Comparison of ENCODE assay signal across 8 cellular contexts in genomic region chr3:48151058-48151806, GRCh38. TPM values are rescaled to one million over a fixed set of nuclear protein-coding genes. Genes with fewer than 3 reads are reported as not detected.
DNase-seq lines count a peak whose midpoint lies in the region; ATAC-seq and TF ChIP-seq lines count a peak whose summit lies in the region.

No MANE protein-coding gene starts in this region.

- CTCF ChIA-PET in HCT116 (lab: Charles Lee): interaction anchor here (0.7 to 3.6 kb wide), 21 partner anchors 11 to 730 kb away, joined by 3 to 47 read pairs (median 5); partner anchors contain the start of gene DHX30
- CTCF ChIA-PET in activated CD4-positive, alpha-beta T cell treated with anti-CD3 and anti-CD28 coated beads, Interleukin-2, amount 10 ng/mL, durations not matched to agents 7 days and 5 days (lab: Charles Lee): interaction anchor here (0.5 to 3.6 kb wide), 15 partner anchors 9 to 952 kb away, joined by 3 to 18 read pairs (median 3); no protein-coding TSS in a partner anchor

- H3K9ac ChIP-seq in HCT116 (ENCODE audit: low read length): no peak overlapping the region

- no peak overlapping the region for H2AFZ ChIP-seq in HCT116 (ENCODE audit: low read depth, low read length, poor library complexity, severe bottlenecking)

- BruUV-seq in HCT116 (replicated peaks; lab: Mats Ljungman, UMichigan): no TSS peak

- no peak overlapping the region for H3K27ac ChIP-seq in HCT116 (ENCODE audit: low read depth, low read length)
- no peak overlapping the region for H3K27ac ChIP-seq in right lobe of liver

- no peaks in the 10 kb centered on the region for H3K27me3 Mint-ChIP-seq in activated CD4-positive, alpha-beta T cell treated with anti-CD3 and anti-CD28 coated beads, Interleukin-2, amount 10 ng/mL, durations not matched to agents 7 days and 5 days

- TF ChIP-seq CTCF in HCT116 (IDR thresholded peaks at IDR 0.05 in 2 of 3, conservative IDR thresholded peaks at IDR 0.05 in 1 of 3; ENCODE audit: borderline replicate concordance in 1 of 3, insufficient read depth in 1 of 3, low read depth in 2 of 3, low read length in 2 of 3) (peak; percentile 74 to 92 (median 85); a peak in 5 of 6 replicates), right lobe of liver (IDR thresholded peaks at IDR 0.05) (peak; percentile 84 to 89 (median 84))

- RAD21 ChIA-PET in HCT116 (lab: Charles Lee; ENCODE audit: low non-redundant PET in 1 of 2, low total read pairs in 2 of 2, uncharacterized antibody in 2 of 2, unreplicated experiment in 2 of 2): interaction anchor here (0.6 to 1.3 kb wide), 15 partner anchors 11 to 629 kb away, joined by 3 to 6 read pairs (median 4); no protein-coding TSS in a partner anchor

- H3K4me1 ChIP-seq in HCT116 (ENCODE audit: control insufficient read depth in 1 of 2, insufficient read depth in 2 of 2, low read length in 2 of 2) (peaks cover 15 to 32% of the 10 kb centered on the region in 2 experiments), right lobe of liver (no peaks in the 10 kb centered on the region)

- TF ChIP-seq POLR2A in HCT116 (IDR thresholded peaks at IDR 0.05; ENCODE audit: borderline replicate concordance, extremely low read depth, insufficient read depth, insufficient read length): no peak
- no peak for TF ChIP-seq POLR2A in right lobe of liver (IDR thresholded peaks at IDR 0.05)

- H4K20me1 ChIP-seq in HCT116 (ENCODE audit: insufficient read depth): no peaks in the 10 kb centered on the region

- peak; percentile 51 for DNase-seq in COLO668 (lab: John Stamatoyannopoulos, UW; ENCODE audit: unreplicated experiment)
- DNase-seq in HCT116 (ENCODE audit: low read depth, low spot score): peak; percentile 75
- peak; percentile 66 for DNase-seq in NCI-H226
- DNase-seq in activated CD4-positive, alpha-beta T cell treated with anti-CD3 and anti-CD28 coated beads, Interleukin-2, amount 10 ng/mL, durations not matched to agents 7 days and 5 days: peak; percentile 73
- DNase-seq in dermis blood vessel endothelial cell: peak; percentile 95
- DNase-seq in right lobe of liver: peak; percentile 76 to 80 (median 78)
- DNase-seq in stimulated activated CD4-positive, alpha-beta T cell treated with anti-CD3 and anti-CD28 coated beads, Interleukin-4, amount 100 ng/mL, for 24 hours: peak; percentile 60

- peak overlapping the region; percentile 26; the same call in 1 of the 2 replicates for H3K4me2 ChIP-seq in HCT116 (ENCODE audit: low read length)

- H3K27me3 ChIP-seq in HCT116 (ENCODE audit: insufficient read depth, low read length) (no peaks in the 10 kb centered on the region), right lobe of liver (no peaks in the 10 kb centered on the region)

- WGBS in right lobe of liver (ENCODE audit: insufficient coverage, low coverage, low lambda C conversion rate, missing lambda C conversion rate): 33% methylated on average over 8 of the region's 8 CpGs

- peak; percentile 97 for TF ChIP-seq RAD21 in HCT116 (IDR thresholded peaks at IDR 0.05; ENCODE audit: low read depth)

- peak overlapping the region; percentile 43 for H3K27ac Mint-ChIP-seq in activated CD4-positive, alpha-beta T cell treated with anti-CD3 and anti-CD28 coated beads, Interleukin-2, amount 10 ng/mL, durations not matched to agents 7 days and 5 days

- no peaks in the 10 kb centered on the region for H3K9me3 Mint-ChIP-seq in activated CD4-positive, alpha-beta T cell treated with anti-CD3 and anti-CD28 coated beads, Interleukin-2, amount 10 ng/mL, durations not matched to agents 7 days and 5 days

- H3K4me1 Mint-ChIP-seq in activated CD4-positive, alpha-beta T cell treated with anti-CD3 and anti-CD28 coated beads, Interleukin-2, amount 10 ng/mL, durations not matched to agents 7 days and 5 days: peaks cover 2% of the 10 kb centered on the region

- H3K79me2 ChIP-seq in HCT116 (ENCODE audit: insufficient read depth, low read length): no peaks in the 10 kb centered on the region

- POLR2A ChIA-PET in HCT116 (lab: Charles Lee): interaction anchor here (1.0 to 1.3 kb wide), 4 partner anchors 63 to 349 kb away, joined by 3 to 4 read pairs (median 3); no protein-coding TSS in a partner anchor
- POLR2A ChIA-PET in activated CD4-positive, alpha-beta T cell treated with anti-CD3 and anti-CD28 coated beads, Interleukin-2, amount 10 ng/mL, durations not matched to agents 7 days and 5 days (lab: Charles Lee): no interaction called here

- H3K36me3 ChIP-seq in HCT116 (ENCODE audit: control insufficient read depth in 1 of 2, insufficient read depth in 2 of 2, low read length in 2 of 2): no peaks in the 10 kb centered on the region
- H3K36me3 ChIP-seq in right lobe of liver: no peaks in the 10 kb centered on the region

- peaks cover 1% of the 10 kb centered on the region for H3K36me3 Mint-ChIP-seq in activated CD4-positive, alpha-beta T cell treated with anti-CD3 and anti-CD28 coated beads, Interleukin-2, amount 10 ng/mL, durations not matched to agents 7 days and 5 days (ENCODE audit: low read depth)

- H3K9me2 ChIP-seq in HCT116 (ENCODE audit: insufficient read depth): no peaks in the 10 kb centered on the region

- intact Hi-C loops in HCT116 (cut with micrococcal nuclease) (loop anchor here (1.0 to 2.0 kb wide), 5 partner anchors 62 to 730 kb away; no protein-coding TSS in a partner anchor), right lobe of liver (cut with DNase I) (loop anchor here (10.0 kb wide), 2 partner anchors 306 to 326 kb away; no protein-coding TSS in a partner anchor)

- peak; percentile 97 for ATAC-seq in HCT116
- ATAC-seq in right lobe of liver: peak; percentile 99 to 100 (median 99)
- ATAC-seq in GM18511 (IDR thresholded peaks at IDR 0.05; ENCODE audit: unreplicated experiment): no peak

- H3K4me3 ChIP-seq in HCT116 (replicated peaks in 1 of 2; ENCODE audit: low read depth in 1 of 2, low read length in 2 of 2) (no peak overlapping the region), right lobe of liver (no peak overlapping the region)

- H3K9me3 ChIP-seq in HCT116 (ENCODE audit: control insufficient read depth in 1 of 2, insufficient read depth in 1 of 2, low read depth in 1 of 2, low read length in 2 of 2): no peaks in the 10 kb centered on the region
- no peaks in the 10 kb centered on the region for H3K9me3 ChIP-seq in right lobe of liver

- no peak overlapping the region for H3K4me3 Mint-ChIP-seq in activated CD4-positive, alpha-beta T cell treated with anti-CD3 and anti-CD28 coated beads, Interleukin-2, amount 10 ng/mL, durations not matched to agents 7 days and 5 days

TF ChIP-seq in HCT116, 20 proteins besides CTCF, POLR2A, EP300 and RAD21:
- TF ChIP-seq EZH2 (IDR thresholded peaks at IDR 0.05) (no peak), REST (IDR thresholded peaks at IDR 0.05; ENCODE audit: low read depth) (no peak), ZNF274 (IDR thresholded peaks at IDR 0.05; ENCODE audit: low read depth, low read length) (no peak), CEBPB (IDR thresholded peaks at IDR 0.05; ENCODE audit: low read depth) (no peak), ZFX (IDR thresholded peaks at IDR 0.05) (no peak), FOSL1 (IDR thresholded peaks at IDR 0.05; ENCODE audit: low read depth) (no peak), JUND (IDR thresholded peaks at IDR 0.05) (no peak), YY1 (IDR thresholded peaks at IDR 0.05; ENCODE audit: extremely low read depth, insufficient replicate concordance, low read depth, low read length) (no peak), SP1 (IDR thresholded peaks at IDR 0.05; ENCODE audit: low read depth) (no peak), EGR1 (IDR thresholded peaks at IDR 0.05; ENCODE audit: low read depth) (no peak)
TF ChIP-seq in HCT116: peak in this region for 0.

RNA-seq across cellular contexts. Expression of gene CDC25A, which starts 37.0 kb away (rescaled TPM):
- total RNA-seq in HCT116 (2021; ENCODE audit: unreplicated experiment) (19.6 TPM), dermis blood vessel endothelial cell (15.1 and 21.6 TPM in 2 replicates), right lobe of liver (1 to 10 TPM in 2 of 6 experiments, under 1 TPM in 4; 0.27 to 8.8 (median 0.56) TPM)
- polyA plus RNA-seq in HCT116 (2012): 5.2 and 5.7 TPM in 2 replicates
- 10 to 100 TPM; 23.4 to 23.5 TPM for total RNA-seq in activated CD4-positive, alpha-beta T cell treated with anti-CD3 and anti-CD28 coated beads, Interleukin-2, amount 10 ng/mL, durations not matched to agents 7 days and 5 days
